In the genomic region with DNA sequence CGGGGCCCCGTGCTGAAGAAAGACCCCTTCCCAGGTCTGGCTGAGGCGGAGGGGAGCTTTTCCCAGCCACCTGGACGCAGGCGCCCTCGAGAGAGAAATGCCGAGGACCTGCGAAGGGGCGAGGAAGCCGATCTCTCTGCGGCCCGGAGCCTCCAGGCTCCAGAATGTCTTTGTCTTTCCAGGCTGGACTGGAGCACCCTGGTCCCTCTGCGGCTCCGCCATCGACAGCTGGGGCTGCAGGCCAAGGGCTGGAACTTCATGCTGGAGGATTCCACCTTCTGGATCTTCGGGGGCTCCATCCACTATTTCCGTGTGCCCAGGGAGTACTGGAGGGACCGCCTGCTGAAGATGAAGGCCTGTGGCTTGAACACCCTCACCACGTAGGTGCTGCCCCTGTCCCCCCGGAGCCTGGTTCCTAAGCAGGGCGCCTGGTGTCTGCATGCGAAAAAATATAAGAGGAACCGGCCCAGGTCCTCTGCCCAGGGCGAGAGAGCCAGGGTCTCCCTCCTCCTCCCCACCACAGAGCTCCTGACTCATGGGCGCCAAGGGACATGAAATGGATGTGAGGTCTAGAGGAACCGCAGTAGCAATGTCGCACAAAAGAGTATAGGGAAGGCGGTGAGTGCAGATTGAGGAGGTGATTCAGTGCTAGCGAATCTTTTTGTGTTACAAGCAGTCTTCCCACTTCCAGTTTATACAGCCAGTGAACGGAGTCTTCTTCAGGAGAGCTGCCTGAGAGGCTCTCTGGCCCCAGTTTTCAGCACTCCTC, we compare ENCODE assay signal across 21 cellular contexts. TPM values are rescaled to one million over a fixed set of nuclear protein-coding genes. Genes with fewer than 3 reads are reported as not detected.
A peak's percentile ranks its signal among the peaks of the same experiment; 100 is the strongest.
DNase-seq lines count a peak whose midpoint lies in the region; TF ChIP-seq lines count a peak whose summit lies in the region.
"Had no signal": no experiment of that assay in that cellular context is flagged by ENCODE, and none has a peak within 500 bp of the region (broad histone marks: within the 10 kb centered on the region; RNA-seq: fewer than 3 reads in every experiment).

No MANE protein-coding gene starts in this region.

- CTCF ChIA-PET in activated naive CD4-positive, alpha-beta T cell treated with anti-CD3 and anti-CD28 coated beads, Interleukin-2, amount 10 ng/mL, durations not matched to agents 7 days and 5 days (lab: Charles Lee) = no interaction called here
- CTCF ChIA-PET in activated naive CD4-positive, alpha-beta T cell treated with anti-CD3 and anti-CD28 coated beads for 36 hours (lab: Charles Lee) = no interaction called here

- no peaks in the 10 kb centered on the region for H3K36me3 ChIP-seq in esophagus muscularis mucosa
- H3K36me3 ChIP-seq in neural progenitor cell = no peaks in the 10 kb centered on the region
- no peaks in the 10 kb centered on the region for H3K36me3 ChIP-seq in colonic mucosa
- no peaks in the 10 kb centered on the region for H3K36me3 ChIP-seq in transverse colon

- no peak overlapping the region for H3K4me3 ChIP-seq in esophagus muscularis mucosa
- H3K4me3 ChIP-seq in neural progenitor cell = no peak overlapping the region
- H3K4me3 ChIP-seq in colonic mucosa = no peak overlapping the region
- H3K4me3 ChIP-seq in transverse colon = no peak overlapping the region

- WGBS in esophagus muscularis mucosa = 85% methylated on average over 30 of the region's 30 CpGs
- WGBS in transverse colon (ENCODE audit: low coverage in 1 of 2), 2 donors = 87 to 93% methylated on average over 3 to 30 of the region's 30 CpGs

- H3K36me3 Mint-ChIP-seq in activated naive CD4-positive, alpha-beta T cell treated with anti-CD3 and anti-CD28 coated beads, Interleukin-2, amount 10 ng/mL, durations not matched to agents 7 days and 5 days = no peaks in the 10 kb centered on the region
- peaks cover 3% of the 10 kb centered on the region for H3K36me3 Mint-ChIP-seq in activated naive CD4-positive, alpha-beta T cell treated with anti-CD3 and anti-CD28 coated beads for 36 hours (ENCODE audit: low read depth)
- peaks cover 5% of the 10 kb centered on the region for H3K36me3 Mint-ChIP-seq in neural progenitor cell
- H3K36me3 Mint-ChIP-seq: CD8-positive, alpha-beta T cell had no signal

- H3K27ac ChIP-seq in esophagus muscularis mucosa (replicated peaks in 1 of 4) = no peak overlapping the region
- H3K27ac ChIP-seq in neural progenitor cell = no peak overlapping the region
- no peak overlapping the region for H3K27ac ChIP-seq in colonic mucosa
- H3K27ac ChIP-seq in transverse colon = no peak overlapping the region
- H3K27ac ChIP-seq: KMS-11 had no signal

- H3K27me3 ChIP-seq in esophagus muscularis mucosa (peaks cover 0 to 4% (median 0%) of the 10 kb centered on the region in 4 donors), neural progenitor cell (no peaks in the 10 kb centered on the region), colonic mucosa (no peaks in the 10 kb centered on the region), transverse colon (no peaks in the 10 kb centered on the region)

- TF ChIP-seq POLR2A in esophagus muscularis mucosa (IDR thresholded peaks at IDR 0.05; ENCODE audit: low read depth) (no peak), transverse colon (IDR thresholded peaks at IDR 0.05) (no peak)

- no peaks in the 10 kb centered on the region for H3F3A ChIP-seq in neural progenitor cell (ENCODE audit: low read depth)

- H4K20me1 ChIP-seq in neural progenitor cell (ENCODE audit: low read depth) = no peaks in the 10 kb centered on the region

- intact Hi-C loops in activated naive CD4-positive, alpha-beta T cell treated with anti-CD3 and anti-CD28 coated beads for 36 hours (cut with micrococcal nuclease) = no loop called here
- intact Hi-C loops in esophagus muscularis mucosa (cut with DNase I) = no loop called here
- intact Hi-C loops in colonic mucosa (cut with DNase I) = no loop called here
- intact Hi-C loops in transverse colon (cut with DNase I; ENCODE audit: low total_unique reads) = no loop called here

- in situ Hi-C loops in transverse colon (cut with MboI; ENCODE audit: low pct_ligation_motif_present in 1 of 4, low pct_unique_long_range_greater_than_20kb in 1 of 4, low sequenced_read_pairs in 3 of 4) = no loop called here

- H3K4me3 Mint-ChIP-seq in activated naive CD4-positive, alpha-beta T cell treated with anti-CD3 and anti-CD28 coated beads, Interleukin-2, amount 10 ng/mL, durations not matched to agents 7 days and 5 days = no peak overlapping the region
- H3K4me3 Mint-ChIP-seq in activated naive CD4-positive, alpha-beta T cell treated with anti-CD3 and anti-CD28 coated beads for 36 hours = no peak overlapping the region
- H3K4me3 Mint-ChIP-seq in neural progenitor cell = no peak overlapping the region
- H3K4me3 Mint-ChIP-seq: CD8-positive, alpha-beta T cell had no signal

- H3K9me3 ChIP-seq in esophagus muscularis mucosa (no peaks in the 10 kb centered on the region), neural progenitor cell (ENCODE audit: low read depth) (no peaks in the 10 kb centered on the region), colonic mucosa (no peaks in the 10 kb centered on the region), transverse colon (no peaks in the 10 kb centered on the region)

- H3K9me3 Mint-ChIP-seq in activated naive CD4-positive, alpha-beta T cell treated with anti-CD3 and anti-CD28 coated beads, Interleukin-2, amount 10 ng/mL, durations not matched to agents 7 days and 5 days = no peaks in the 10 kb centered on the region
- H3K9me3 Mint-ChIP-seq in activated naive CD4-positive, alpha-beta T cell treated with anti-CD3 and anti-CD28 coated beads for 36 hours = no peaks in the 10 kb centered on the region
- no peaks in the 10 kb centered on the region for H3K9me3 Mint-ChIP-seq in neural progenitor cell
- H3K9me3 Mint-ChIP-seq: CD8-positive, alpha-beta T cell had no signal

- H2AFZ ChIP-seq in neural progenitor cell (replicated peaks) = no peak overlapping the region

- H3K4me1 ChIP-seq in esophagus muscularis mucosa = no peaks in the 10 kb centered on the region
- no peaks in the 10 kb centered on the region for H3K4me1 ChIP-seq in neural progenitor cell
- H3K4me1 ChIP-seq in colonic mucosa = no peaks in the 10 kb centered on the region
- peaks cover 5 to 16% (median 10%) of the 10 kb centered on the region in 4 donors for H3K4me1 ChIP-seq in transverse colon

- peaks cover 3% of the 10 kb centered on the region for H3K27me3 Mint-ChIP-seq in activated naive CD4-positive, alpha-beta T cell treated with anti-CD3 and anti-CD28 coated beads, Interleukin-2, amount 10 ng/mL, durations not matched to agents 7 days and 5 days
- no peaks in the 10 kb centered on the region for H3K27me3 Mint-ChIP-seq in activated naive CD4-positive, alpha-beta T cell treated with anti-CD3 and anti-CD28 coated beads for 36 hours (ENCODE audit: low read depth)
- peaks cover 11% of the 10 kb centered on the region for H3K27me3 Mint-ChIP-seq in neural progenitor cell (ENCODE audit: insufficient read depth, low read depth)

- H3K9ac ChIP-seq in neural progenitor cell = no peak overlapping the region
- no peak overlapping the region for H3K9ac ChIP-seq in colonic mucosa (ENCODE audit: low read depth in 2 of 2, low read length in 2 of 2)
- H3K9ac ChIP-seq: KMS-11 had no signal

- peak; percentile 10 for DNase-seq in activated naive CD4-positive, alpha-beta T cell treated with anti-CD3 and anti-CD28 coated beads, Interleukin-2, amount 10 ng/mL, durations not matched to agents 7 days and 5 days
- no peak for DNase-seq in activated naive CD4-positive, alpha-beta T cell treated with anti-CD3 and anti-CD28 coated beads for 36 hours
- DNase-seq in esophagus muscularis mucosa (ENCODE audit: extremely low spot score) (peak; percentile 87), neural progenitor cell (ENCODE audit: low spot score) (no peak), ureter (ENCODE audit: low spot score) (peak; percentile 20), colonic mucosa (no peak), DMS 273 (lab: John Stamatoyannopoulos, UW; ENCODE audit: unreplicated experiment) (no peak), transverse colon (no peak)
- DNase-seq: AML-193, C1 segment of cervical spinal cord, DMS53, EL, GOT3, IMR-90, NCI-H1105, NCI-H146, NCI-H2029, NCI-H2227 treated with DMSO at 0.1 percent for 48 hours, NCI-H510A had no signal

- H3K79me2 ChIP-seq in neural progenitor cell (ENCODE audit: low read depth) = no peaks in the 10 kb centered on the region

- no peak for TF ChIP-seq CTCF in esophagus muscularis mucosa (IDR thresholded peaks at IDR 0.05)
- TF ChIP-seq CTCF in neural progenitor cell (IDR thresholded peaks at IDR 0.05) = no peak
- TF ChIP-seq CTCF in colonic mucosa (IDR thresholded peaks at IDR 0.05) = no peak
- no peak for TF ChIP-seq CTCF in transverse colon (IDR thresholded peaks at IDR 0.05)

- no peaks in the 10 kb centered on the region for H3K4me1 Mint-ChIP-seq in activated naive CD4-positive, alpha-beta T cell treated with anti-CD3 and anti-CD28 coated beads, Interleukin-2, amount 10 ng/mL, durations not matched to agents 7 days and 5 days
- no peaks in the 10 kb centered on the region for H3K4me1 Mint-ChIP-seq in activated naive CD4-positive, alpha-beta T cell treated with anti-CD3 and anti-CD28 coated beads for 36 hours (ENCODE audit: low read depth)
- no peaks in the 10 kb centered on the region for H3K4me1 Mint-ChIP-seq in neural progenitor cell

- H3K4me2 ChIP-seq in neural progenitor cell = no peak overlapping the region
- H3K4me2 ChIP-seq: KMS-11 had no signal

- no peak overlapping the region for H3K27ac Mint-ChIP-seq in activated naive CD4-positive, alpha-beta T cell treated with anti-CD3 and anti-CD28 coated beads, Interleukin-2, amount 10 ng/mL, durations not matched to agents 7 days and 5 days
- H3K27ac Mint-ChIP-seq in activated naive CD4-positive, alpha-beta T cell treated with anti-CD3 and anti-CD28 coated beads for 36 hours = no peak overlapping the region
- peak overlapping the region; percentile 29 for H3K27ac Mint-ChIP-seq in neural progenitor cell
- H3K27ac Mint-ChIP-seq: CD8-positive, alpha-beta T cell had no signal

- TF ChIP-seq EP300 in esophagus muscularis mucosa (IDR thresholded peaks at IDR 0.05) (no peak), transverse colon (IDR thresholded peaks at IDR 0.05; ENCODE audit: low read depth) (no peak)

RNA-seq across cellular contexts. Expression of a gene that starts 11.0 kb away (rescaled TPM):
- total RNA-seq in activated naive CD4-positive, alpha-beta T cell treated with anti-CD3 and anti-CD28 coated beads for 36 hours = 10 to 100 TPM in 1 of 2 experiments, 1 to 10 TPM in 1; 9.3 to 11.0 TPM
- total RNA-seq in esophagus muscularis mucosa = 10 to 100 TPM in 3 of 4 donors, 1 to 10 TPM in 1; 7.1 to 13.1 (median 10.5) TPM
- total RNA-seq in neural progenitor cell (ENCODE audit: low replicate concordance) = 2.0 and 5.5 TPM in 2 replicates
- 11.1 TPM for total RNA-seq in ureter
- 10 to 100 TPM; 27.2 to 31.3 TPM for total RNA-seq in colonic mucosa
- total RNA-seq in transverse colon = 10 to 100 TPM; 26.2 to 39.5 (median 35.3) TPM

Comparison
In these comparisons a context has a peak if more than half of its experiments do, and no peak if none do; other contexts are left out.
1. DNase-seq: peak in activated naive CD4-positive, alpha-beta T cell treated with anti-CD3 and anti-CD28 coated beads, Interleukin-2, amount 10 ng/mL, durations not matched to agents 7 days and 5 days (single experiment), esophagus muscularis mucosa (single experiment) and ureter (single experiment); none in activated naive CD4-positive, alpha-beta T cell treated with anti-CD3 and anti-CD28 coated beads for 36 hours (single experiment), neural progenitor cell (single experiment), colonic mucosa (single experiment), DMS 273 (single experiment) and transverse colon (single experiment).